21 cellular contexts compared by ENCODE assay signal in the genomic region with DNA sequence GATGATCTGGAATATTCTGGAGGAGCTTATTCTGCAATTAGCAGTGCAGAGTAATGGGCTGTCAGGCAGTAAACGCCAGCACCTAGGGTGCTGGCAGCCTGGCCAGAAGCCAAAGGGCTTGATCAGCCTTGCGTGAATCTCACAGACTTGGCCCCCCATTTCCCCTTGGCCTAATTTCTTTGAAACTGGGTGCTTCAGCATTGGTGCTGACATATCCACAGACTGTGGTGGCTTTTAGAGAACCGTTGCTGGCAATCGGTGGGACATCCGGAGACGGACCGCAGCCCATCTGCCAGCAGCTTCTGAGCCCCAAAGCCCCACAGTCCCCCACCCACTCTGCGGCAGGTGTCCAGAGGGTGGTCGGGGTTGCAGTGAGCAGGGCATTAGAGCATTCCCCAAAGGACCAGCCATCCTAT.
A peak's percentile ranks its signal among the peaks of the same experiment; 100 is the strongest.
DNase-seq lines count a peak whose midpoint lies in the region; FAIRE-seq and TF ChIP-seq lines count a peak whose summit lies in the region.
"Had no signal": no experiment of that assay in that cellular context is flagged by ENCODE, and none has a peak within 500 bp of the region (broad histone marks: within the 10 kb centered on the region; RNA-seq: fewer than 3 reads in every experiment).

No MANE protein-coding gene starts in this region.

- TF ChIP-seq EP300 in SK-N-SH (IDR thresholded peaks at IDR 0.05; ENCODE audit: borderline replicate concordance in 1 of 2, low read depth in 1 of 2, low read length in 1 of 2) = peak in 1 of 2 experiments; percentile 35; a peak in 1 of 4 replicates

- POLR2A ChIA-PET in activated CD4-positive, alpha-beta memory T cell treated with anti-CD3 and anti-CD28 coated beads, Interleukin-2, amount 10 ng/mL, durations not matched to agents 7 days and 5 days (lab: Charles Lee) = no interaction called here
- POLR2A ChIA-PET in SK-N-SH (lab: Yijun Ruan, JAX) = no interaction called here

- H3K9me2 ChIP-seq in SK-N-SH = no peaks in the 10 kb centered on the region

- H3K4me2 ChIP-seq in keratinocyte (ENCODE audit: control insufficient read depth, extremely low read depth, insufficient read depth, low read depth, low read length) (peak overlapping the region; percentile 22), SK-N-SH (no peak overlapping the region)
- H3K4me2 ChIP-seq: A549, GM23338 had no signal

- dilution Hi-C loops in keratinocyte (cut with MboI; ENCODE audit: extremely low pct_ligation_motif_present, low sequenced_read_pairs) = no loop called here

- peaks cover 8% of the 10 kb centered on the region for H3F3A ChIP-seq in SK-N-SH (replicated peaks; ENCODE audit: insufficient read depth)

- no peaks in the 10 kb centered on the region for H3K9me3 ChIP-seq in keratinocyte (ENCODE audit: control insufficient read depth, low read depth, low read length)
- H3K9me3 ChIP-seq in SK-N-SH = no peaks in the 10 kb centered on the region
- H3K9me3 ChIP-seq: A549, uterus had no signal

- H3K4me1 ChIP-seq in keratinocyte (ENCODE audit: control insufficient read depth, extremely low read depth, insufficient read depth, low read length) (peaks cover 3% of the 10 kb centered on the region), SK-N-SH (ENCODE audit: control insufficient read depth in 1 of 2, insufficient read depth in 2 of 2, low read depth in 1 of 2, low read length in 1 of 2) (peaks cover 12 to 68% of the 10 kb centered on the region in 2 experiments; a peak in 3 of 4 replicates)
- H3K4me1 ChIP-seq: A549 had no signal

- no peak overlapping the region for H2AFZ ChIP-seq in keratinocyte (ENCODE audit: control insufficient read depth, low read length)
- no peak overlapping the region for H2AFZ ChIP-seq in SK-N-SH (ENCODE audit: low read depth)
- H2AFZ ChIP-seq: GM23338, parathyroid adenoma had no signal

- H3K4me1 Mint-ChIP-seq in activated CD4-positive, alpha-beta memory T cell treated with anti-CD3 and anti-CD28 coated beads, Interleukin-2, amount 10 ng/mL, durations not matched to agents 7 days and 5 days = no peaks in the 10 kb centered on the region
- no peaks in the 10 kb centered on the region for H3K4me1 Mint-ChIP-seq in T-helper 2 cell treated with Interferon-gamma antibody and Interleukin-4, amounts not matched to agents 5 μg/mL and 100 μg/mL, for 36 hours (ENCODE audit: low read depth)
- H3K4me1 Mint-ChIP-seq: CD4-positive, CD25-positive, alpha-beta regulatory T cell; stimulated activated memory B cell treated with anti-CD40 and anti-IgM and Interleukin-4, amounts not matched to agents 10 μg/mL and 1 μg/mL and 100 μg/mL, for 72 hours had no signal

- no peaks in the 10 kb centered on the region for H3K79me2 ChIP-seq in keratinocyte (ENCODE audit: control insufficient read depth, insufficient read depth, low read length)
- H3K79me2 ChIP-seq in SK-N-SH (ENCODE audit: insufficient read depth) = no peaks in the 10 kb centered on the region
- H3K79me2 ChIP-seq: parathyroid adenoma had no signal

- TF ChIP-seq RAD21 in SK-N-SH (IDR thresholded peaks at IDR 0.05; ENCODE audit: low read length) = no peak

- H3K9ac ChIP-seq in keratinocyte (ENCODE audit: control insufficient read depth, extremely low read depth, insufficient read depth, low read length) (no peak overlapping the region), SK-N-SH (no peak overlapping the region)
- H3K9ac ChIP-seq: parathyroid adenoma had no signal

- no peaks in the 10 kb centered on the region for H3K27me3 ChIP-seq in keratinocyte (ENCODE audit: control insufficient read depth, extremely low read depth, insufficient read depth, low read length)
- no peaks in the 10 kb centered on the region for H3K27me3 ChIP-seq in SK-N-SH (ENCODE audit: insufficient read depth)
- H3K27me3 ChIP-seq: uterus had no signal

- no peaks in the 10 kb centered on the region for H3K36me3 Mint-ChIP-seq in activated CD4-positive, alpha-beta memory T cell treated with anti-CD3 and anti-CD28 coated beads, Interleukin-2, amount 10 ng/mL, durations not matched to agents 7 days and 5 days (ENCODE audit: low read depth)
- no peaks in the 10 kb centered on the region for H3K36me3 Mint-ChIP-seq in T-helper 2 cell treated with Interferon-gamma antibody and Interleukin-4, amounts not matched to agents 5 μg/mL and 100 μg/mL, for 36 hours (ENCODE audit: low read depth)
- H3K36me3 Mint-ChIP-seq: CD4-positive, CD25-positive, alpha-beta regulatory T cell; stimulated activated memory B cell treated with anti-CD40 and anti-IgM and Interleukin-4, amounts not matched to agents 10 μg/mL and 1 μg/mL and 100 μg/mL, for 72 hours had no signal

- no peaks in the 10 kb centered on the region for H3K36me3 ChIP-seq in keratinocyte (ENCODE audit: control insufficient read depth in 2 of 2, extremely low read depth in 1 of 2, insufficient read depth in 2 of 2, low read length in 2 of 2)
- H3K36me3 ChIP-seq in SK-N-SH (replicated peaks in 1 of 2; ENCODE audit: control insufficient read depth in 1 of 2, insufficient read depth in 2 of 2, low read length in 1 of 2) = no peaks in the 10 kb centered on the region
- H3K36me3 ChIP-seq: uterus had no signal

- no peak for FAIRE-seq in keratinocyte (lab: Jason Lieb, UNC)
- FAIRE-seq: A549, frontal cortex, GM18507, HepG2 had no signal

- no peaks in the 10 kb centered on the region for H3K27me3 Mint-ChIP-seq in activated CD4-positive, alpha-beta memory T cell treated with anti-CD3 and anti-CD28 coated beads, Interleukin-2, amount 10 ng/mL, durations not matched to agents 7 days and 5 days
- H3K27me3 Mint-ChIP-seq in T-helper 2 cell treated with Interferon-gamma antibody and Interleukin-4, amounts not matched to agents 5 μg/mL and 100 μg/mL, for 36 hours (ENCODE audit: low read depth) = no peaks in the 10 kb centered on the region
- H3K27me3 Mint-ChIP-seq: CD4-positive, CD25-positive, alpha-beta regulatory T cell had no signal

- CTCF ChIA-PET in activated CD4-positive, alpha-beta memory T cell treated with anti-CD3 and anti-CD28 coated beads, Interleukin-2, amount 10 ng/mL, durations not matched to agents 7 days and 5 days (lab: Charles Lee) = no interaction called here
- CTCF ChIA-PET in SK-N-SH (lab: Yijun Ruan, JAX) = interaction anchor here (0.8 kb wide), 1 partner anchor 143 kb away, joined by 3 read pairs; no protein-coding TSS in a partner anchor

- WGBS in SK-N-SH (ENCODE audit: low lambda C conversion rate) = 79% methylated on average over 3 of the region's 9 CpGs

- no peak overlapping the region for H3K27ac ChIP-seq in keratinocyte (ENCODE audit: control insufficient read depth, insufficient read depth, low read length)
- H3K27ac ChIP-seq in substantia nigra (ENCODE audit: low read depth, low read length, poor library complexity, severe bottlenecking) = peak overlapping the region; percentile 99
- H3K27ac ChIP-seq in SK-N-SH (ENCODE audit: low read depth in 2 of 2, low read length in 1 of 2) = no peak overlapping the region
- H3K27ac ChIP-seq: A549, parathyroid adenoma, uterus had no signal

- H3K9me1 ChIP-seq in keratinocyte (ENCODE audit: control insufficient read depth, extremely low read depth, insufficient read depth, low read length) = peaks cover 2% of the 10 kb centered on the region

- no peaks in the 10 kb centered on the region for H3K9me3 Mint-ChIP-seq in activated CD4-positive, alpha-beta memory T cell treated with anti-CD3 and anti-CD28 coated beads, Interleukin-2, amount 10 ng/mL, durations not matched to agents 7 days and 5 days
- no peaks in the 10 kb centered on the region for H3K9me3 Mint-ChIP-seq in T-helper 2 cell treated with Interferon-gamma antibody and Interleukin-4, amounts not matched to agents 5 μg/mL and 100 μg/mL, for 36 hours
- H3K9me3 Mint-ChIP-seq: activated T-helper 1 cell treated with anti-CD3 and anti-CD28 coated beads, Interleukin-12 subunit alpha, Interleukin-12 subunit beta, Interleukin-2, Interleukin-4 antibody, amounts not matched to agents 30 ng/mL and 10 ng/mL and 1 ng/mL, durations not matched to agents 14 hours and 24 hours and 36 hours; CD4-positive, CD25-positive, alpha-beta regulatory T cell had no signal

- H3K27ac Mint-ChIP-seq in activated CD4-positive, alpha-beta memory T cell treated with anti-CD3 and anti-CD28 coated beads, Interleukin-2, amount 10 ng/mL, durations not matched to agents 7 days and 5 days = no peak overlapping the region
- H3K27ac Mint-ChIP-seq in T-helper 2 cell treated with Interferon-gamma antibody and Interleukin-4, amounts not matched to agents 5 μg/mL and 100 μg/mL, for 36 hours = no peak overlapping the region
- H3K27ac Mint-ChIP-seq: activated T-helper 1 cell treated with anti-CD3 and anti-CD28 coated beads, Interleukin-12 subunit alpha, Interleukin-12 subunit beta, Interleukin-2, Interleukin-4 antibody, amounts not matched to agents 30 ng/mL and 10 ng/mL and 1 ng/mL, durations not matched to agents 14 hours and 24 hours and 36 hours; CD4-positive, CD25-positive, alpha-beta regulatory T cell; stimulated activated memory B cell treated with anti-CD40 and anti-IgM and Interleukin-4, amounts not matched to agents 10 μg/mL and 1 μg/mL and 100 μg/mL, for 72 hours had no signal

- no peak overlapping the region for H3K4me3 ChIP-seq in keratinocyte (ENCODE audit: control insufficient read depth in 2 of 3, extremely low read depth in 1 of 3, insufficient read depth in 2 of 3, low read depth in 1 of 3, low read length in 3 of 3)
- H3K4me3 ChIP-seq in SK-N-SH (ENCODE audit: low read depth in 2 of 2, low read length in 1 of 2) = no peak overlapping the region
- H3K4me3 ChIP-seq: A549, GM23338, uterus had no signal

- TF ChIP-seq CTCF in keratinocyte (optimal IDR thresholded peaks at IDR 0.05 in 1 of 3, IDR thresholded peaks at IDR 0.05 in 1 of 3, conservative IDR thresholded peaks at IDR 0.05 in 1 of 3; ENCODE audit: extremely low read depth in 1 of 3, insufficient read depth in 2 of 3, low read length in 3 of 3) (no peak), SK-N-SH (IDR thresholded peaks at IDR 0.05) (no peak)

- H4K20me1 ChIP-seq in keratinocyte (ENCODE audit: control insufficient read depth, extremely low read depth, insufficient read depth, low read length) = no peaks in the 10 kb centered on the region
- no peaks in the 10 kb centered on the region for H4K20me1 ChIP-seq in SK-N-SH (ENCODE audit: insufficient read depth)

- no peak overlapping the region for H3K4me3 Mint-ChIP-seq in activated CD4-positive, alpha-beta memory T cell treated with anti-CD3 and anti-CD28 coated beads, Interleukin-2, amount 10 ng/mL, durations not matched to agents 7 days and 5 days
- no peak overlapping the region for H3K4me3 Mint-ChIP-seq in T-helper 2 cell treated with Interferon-gamma antibody and Interleukin-4, amounts not matched to agents 5 μg/mL and 100 μg/mL, for 36 hours
- H3K4me3 Mint-ChIP-seq: activated T-helper 1 cell treated with anti-CD3 and anti-CD28 coated beads, Interleukin-12 subunit alpha, Interleukin-12 subunit beta, Interleukin-2, Interleukin-4 antibody, amounts not matched to agents 30 ng/mL and 10 ng/mL and 1 ng/mL, durations not matched to agents 14 hours and 24 hours and 36 hours; CD4-positive, CD25-positive, alpha-beta regulatory T cell; GM23338; stimulated activated memory B cell treated with anti-CD40 and anti-IgM and Interleukin-4, amounts not matched to agents 10 μg/mL and 1 μg/mL and 100 μg/mL, for 72 hours had no signal

- peak; percentile 23 for DNase-seq in NCI-H345 (lab: John Stamatoyannopoulos, UW)
- DNase-seq in NCI-H345 treated with DMSO at 0.1 percent for 48 hours (lab: John Stamatoyannopoulos, UW; ENCODE audit: unreplicated experiment) = no peak
- DNase-seq in NCI-H69 (lab: John Stamatoyannopoulos, UW) = peak; percentile 64
- DNase-seq in keratinocyte (ENCODE audit: low read depth, low spot score) = no peak
- DNase-seq in substantia nigra (lab: John Stamatoyannopoulos, UW) = peak in 8 of 49 donors; percentile 58 to 92 (median 66)
- no peak for DNase-seq in activated CD4-positive, alpha-beta memory T cell treated with anti-CD3 and anti-CD28 coated beads, Interleukin-2, amount 10 ng/mL, durations not matched to agents 7 days and 5 days
- no peak for DNase-seq in SK-N-SH
- no peak for DNase-seq in T-helper 2 cell treated with Interferon-gamma antibody and Interleukin-4, amounts not matched to agents 5 μg/mL and 100 μg/mL, for 36 hours (ENCODE audit: low spot score)
- DNase-seq: activated CD8-positive, alpha-beta memory T cell treated with anti-CD3 and anti-CD28 coated beads for 24 hours; CD4-positive, CD25-positive, alpha-beta regulatory T cell; MM.1S; T-helper 1 cell; uterus had no signal

Comparison
In these comparisons a context has a peak if more than half of its experiments do, and no peak if none do; other contexts are left out.
1. DNase-seq: peak in NCI-H345 (single experiment) and NCI-H69 (single experiment); none in NCI-H345 treated with DMSO at 0.1 percent for 48 hours (single experiment), keratinocyte (single experiment), activated CD4-positive, alpha-beta memory T cell treated with anti-CD3 and anti-CD28 coated beads, Interleukin-2, amount 10 ng/mL, durations not matched to agents 7 days and 5 days (single experiment), SK-N-SH (single experiment) and T-helper 2 cell treated with Interferon-gamma antibody and Interleukin-4, amounts not matched to agents 5 μg/mL and 100 μg/mL, for 36 hours (single experiment).